24 cellular contexts compared by ENCODE assay signal in the genomic region with DNA sequence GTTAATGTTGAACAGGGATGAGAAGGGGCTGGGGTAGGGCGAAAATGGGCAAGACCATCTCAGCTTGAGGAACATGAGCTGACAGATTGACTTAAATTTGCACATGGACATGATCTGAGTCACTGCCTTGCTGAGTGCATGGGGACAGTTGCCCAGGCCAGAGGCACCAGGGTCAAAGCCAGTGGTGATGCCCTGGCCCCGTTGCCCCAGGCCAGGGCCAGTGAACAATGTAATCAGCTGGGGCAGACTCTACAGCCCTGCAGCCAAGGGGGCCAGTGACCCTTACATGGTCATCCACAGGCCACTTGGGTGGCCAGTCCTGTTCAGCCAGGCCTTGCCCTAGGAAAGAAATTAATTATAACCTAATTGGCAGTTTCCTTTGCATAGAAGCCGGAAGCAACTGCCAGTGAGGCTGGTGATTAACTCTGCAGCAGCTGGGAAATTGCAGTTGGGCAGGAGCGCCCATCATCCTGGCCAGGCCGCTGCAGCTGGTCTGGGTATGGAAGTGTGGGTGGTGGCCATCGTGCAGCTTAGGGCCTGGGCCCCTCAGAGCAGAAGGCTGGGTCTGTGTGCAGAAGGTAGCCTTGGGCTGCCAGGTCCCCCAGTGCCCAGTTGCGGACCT. TPM values are rescaled to one million over a fixed set of nuclear protein-coding genes. Genes with fewer than 3 reads are reported as not detected.
"Had no signal": no experiment of that assay in that cellular context is flagged by ENCODE, and none has a peak within 500 bp of the region (broad histone marks: within the 10 kb centered on the region; RNA-seq: fewer than 3 reads in every experiment).

No MANE protein-coding gene starts in this region.

- H3K4me1 ChIP-seq: ascending aorta, SJCRH30 had no signal

- H3K27me3 Mint-ChIP-seq: activated CD8-positive, alpha-beta T cell treated with anti-CD3 and anti-CD28 coated beads for 36 hours had no signal

- H3K4me3 ChIP-seq: ascending aorta, body of pancreas, SJCRH30 had no signal

- H3K27me3 ChIP-seq: ascending aorta, body of pancreas, SJCRH30 had no signal

- DNase-seq: activated CD4-positive, alpha-beta T cell treated with anti-CD3 and anti-CD28 coated beads for 4 hours; activated CD8-positive, alpha-beta memory T cell treated with anti-CD3 and anti-CD28 coated beads, Interleukin-2, amount 50 U/mL, for 4 hours; activated CD8-positive, alpha-beta T cell treated with anti-CD3 and anti-CD28 coated beads for 36 hours; activated naive CD4-positive, alpha-beta T cell treated with anti-CD3 and anti-CD28 coated beads, Interleukin-2, amount 50 U/mL, for 16 hours; activated naive CD8-positive, alpha-beta T cell treated with anti-CD3 and anti-CD28 coated beads, Interleukin-2, amount 10 ng/mL, durations not matched to agents 7 days and 5 days; activated T-cell treated with anti-CD3 and anti-CD28 coated beads, Interleukin-2, amount 50 U/mL, for 72 hours; body of pancreas; central memory CD4-positive, alpha-beta T cell; Kasumi-1; KBM-7; NCI-H1048; NCI-H187; NCI-H2081; NCI-H510A treated with DMSO at 0.1 percent for 48 hours; NCI-H774; NK-92 treated with Interleukin-12 subunit alpha and Interleukin-12 subunit beta, amount 100 ng/mL, for 24 hours; OCI-M1; Right ventricle myocardium superior; RPMI8226; SJCRH30 had no signal

- H3K36me3 Mint-ChIP-seq: activated naive CD8-positive, alpha-beta T cell treated with anti-CD3 and anti-CD28 coated beads, Interleukin-2, amount 10 ng/mL, durations not matched to agents 7 days and 5 days had no signal

- H3K4me3 Mint-ChIP-seq: activated CD8-positive, alpha-beta T cell treated with anti-CD3 and anti-CD28 coated beads for 36 hours; activated naive CD8-positive, alpha-beta T cell treated with anti-CD3 and anti-CD28 coated beads, Interleukin-2, amount 10 ng/mL, durations not matched to agents 7 days and 5 days; activated T-cell treated with anti-CD3 and anti-CD28 coated beads, Interleukin-2, amount 50 U/mL, for 72 hours; T-helper 1 cell treated with Interleukin-12 subunit alpha and Interleukin-12 subunit beta and Interleukin-4 antibody, amounts not matched to agents 30 μg/mL and 1 μg/mL, for 36 hours had no signal

- H3K9me3 ChIP-seq: ascending aorta, body of pancreas, SJCRH30 had no signal

- H3K36me3 ChIP-seq: ascending aorta, SJCRH30 had no signal

- H3K27ac Mint-ChIP-seq: activated CD8-positive, alpha-beta T cell treated with anti-CD3 and anti-CD28 coated beads for 36 hours; activated naive CD8-positive, alpha-beta T cell treated with anti-CD3 and anti-CD28 coated beads, Interleukin-2, amount 10 ng/mL, durations not matched to agents 7 days and 5 days; activated T-cell treated with anti-CD3 and anti-CD28 coated beads, Interleukin-2, amount 50 U/mL, for 72 hours; T-helper 1 cell treated with Interleukin-12 subunit alpha and Interleukin-12 subunit beta and Interleukin-4 antibody, amounts not matched to agents 30 μg/mL and 1 μg/mL, for 36 hours had no signal

- H3K27ac ChIP-seq: ascending aorta, body of pancreas, SJCRH30 had no signal

- H3K9me3 Mint-ChIP-seq: activated CD8-positive, alpha-beta T cell treated with anti-CD3 and anti-CD28 coated beads for 36 hours; activated naive CD8-positive, alpha-beta T cell treated with anti-CD3 and anti-CD28 coated beads, Interleukin-2, amount 10 ng/mL, durations not matched to agents 7 days and 5 days; activated T-cell treated with anti-CD3 and anti-CD28 coated beads, Interleukin-2, amount 50 U/mL, for 72 hours; T-helper 1 cell treated with Interleukin-12 subunit alpha and Interleukin-12 subunit beta and Interleukin-4 antibody, amounts not matched to agents 30 μg/mL and 1 μg/mL, for 36 hours had no signal

- ATAC-seq: activated CD4-positive, CD25-positive, alpha-beta regulatory T cell treated with anti-CD3 and anti-CD28 coated beads, Interleukin-2, amount 50 U/mL, for 24 hours; activated CD8-positive, alpha-beta T cell treated with anti-CD3 and anti-CD28 coated beads for 36 hours; activated T-cell treated with anti-CD3 and anti-CD28 coated beads, Interleukin-2, amount 50 U/mL, for 72 hours; body of pancreas; Panc1 had no signal

RNA-seq across cellular contexts. Expression of a gene that starts 9.6 kb away (rescaled TPM):
- total RNA-seq: ascending aorta had no signal
